1 cellular context compared by ENCODE assay signal in the genomic region with DNA sequence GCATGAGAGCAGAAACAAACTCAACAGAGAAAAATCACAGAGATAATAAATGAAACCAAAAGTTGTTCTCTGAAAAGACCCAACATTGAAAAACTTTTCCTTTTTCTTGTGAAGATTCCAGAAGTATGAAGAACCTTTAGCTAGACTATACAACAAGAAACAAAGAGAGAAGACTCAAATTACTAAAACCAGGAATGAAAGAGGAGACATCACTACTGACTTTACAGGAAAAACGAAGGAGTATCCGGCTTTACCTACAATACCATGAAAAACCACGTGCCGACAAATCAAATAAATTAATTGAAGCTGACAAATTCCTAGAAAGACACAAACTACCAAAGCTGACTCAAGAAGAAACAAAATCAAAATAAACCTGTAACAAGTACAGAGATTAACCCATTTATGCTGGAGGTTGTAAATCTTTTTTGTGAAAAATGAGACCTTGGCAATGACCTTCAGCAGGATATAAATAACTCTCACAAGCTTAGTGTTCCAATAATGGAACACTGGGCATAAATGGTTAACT. TPM values are rescaled to one million over a fixed set of nuclear protein-coding genes. Genes with fewer than 3 reads are reported as not detected.
"Had no signal": no experiment of that assay in that cellular context is flagged by ENCODE, and none has a peak within 500 bp of the region (broad histone marks: within the 10 kb centered on the region; RNA-seq: fewer than 3 reads in every experiment).

No MANE protein-coding gene starts in this region.

RNA-seq across cellular contexts. Expression of a gene that starts 53.6 kb away (rescaled TPM):
- total RNA-seq: IMR-90 had no signal
- polyA plus RNA-seq: IMR-90 had no signal
